23 cellular contexts compared by ENCODE assay signal in genomic region chr2:203038586-203038985, GRCh38.
"Had no signal": no experiment of that assay in that cellular context is flagged by ENCODE, and none has a peak within 500 bp of the region (broad histone marks: within the 10 kb centered on the region; RNA-seq: fewer than 3 reads in every experiment).

No MANE protein-coding gene starts in this region.

- H3K9me3 Mint-ChIP-seq: activated B cell treated with CpG ODN at 0.5 μM for 24 hours; activated CD8-positive, alpha-beta T cell treated with anti-CD3 and anti-CD28 coated beads for 36 hours; activated naive CD4-positive, alpha-beta T cell treated with anti-CD3 and anti-CD28 coated beads, Interleukin-2, amount 50 U/mL, for 24 hours; activated T-cell treated with anti-CD3 and anti-CD28 coated beads, Interleukin-2, amount 50 U/mL, for 4 hours; activated T-helper 17 cell treated with anti-CD3 and anti-CD28 coated beads, Interleukin-2, amount 50 U/mL, for 72 hours; immature natural killer cell; nephron; T-helper 2 cell treated with Interferon-gamma antibody and Interleukin-4, amounts not matched to agents 5 μg/mL and 100 μg/mL, for 36 hours had no signal

- H3K27ac ChIP-seq: body of pancreas, cardiac muscle cell, esophagus muscularis mucosa, heart left ventricle, left lung, right lobe of liver, testis had no signal

- H3K4me3 Mint-ChIP-seq: activated B cell treated with CpG ODN at 0.5 μM for 24 hours; activated CD8-positive, alpha-beta T cell treated with anti-CD3 and anti-CD28 coated beads for 36 hours; activated naive CD4-positive, alpha-beta T cell treated with anti-CD3 and anti-CD28 coated beads, Interleukin-2, amount 50 U/mL, for 24 hours; activated T-cell treated with anti-CD3 and anti-CD28 coated beads, Interleukin-2, amount 50 U/mL, for 4 hours; activated T-helper 17 cell treated with anti-CD3 and anti-CD28 coated beads, Interleukin-2, amount 50 U/mL, for 72 hours; immature natural killer cell; nephron; T-helper 2 cell treated with Interferon-gamma antibody and Interleukin-4, amounts not matched to agents 5 μg/mL and 100 μg/mL, for 36 hours had no signal

- H3K27me3 ChIP-seq: body of pancreas, cardiac muscle cell, esophagus muscularis mucosa, foreskin keratinocyte, heart left ventricle, left lung, right lobe of liver, testis had no signal

- H3K4me1 ChIP-seq: testis had no signal

- H3K27me3 Mint-ChIP-seq: activated B cell treated with CpG ODN at 0.5 μM for 24 hours; activated CD8-positive, alpha-beta T cell treated with anti-CD3 and anti-CD28 coated beads for 36 hours; activated naive CD4-positive, alpha-beta T cell treated with anti-CD3 and anti-CD28 coated beads, Interleukin-2, amount 50 U/mL, for 24 hours; activated T-helper 17 cell treated with anti-CD3 and anti-CD28 coated beads, Interleukin-2, amount 50 U/mL, for 72 hours had no signal

- H3K27ac Mint-ChIP-seq: activated B cell treated with CpG ODN at 0.5 μM for 24 hours; activated CD8-positive, alpha-beta T cell treated with anti-CD3 and anti-CD28 coated beads for 36 hours; activated naive CD4-positive, alpha-beta T cell treated with anti-CD3 and anti-CD28 coated beads, Interleukin-2, amount 50 U/mL, for 24 hours; activated T-helper 17 cell treated with anti-CD3 and anti-CD28 coated beads, Interleukin-2, amount 50 U/mL, for 72 hours; immature natural killer cell; nephron; T-helper 2 cell treated with Interferon-gamma antibody and Interleukin-4, amounts not matched to agents 5 μg/mL and 100 μg/mL, for 36 hours had no signal

- H3K4me3 ChIP-seq: body of pancreas, cardiac muscle cell, esophagus muscularis mucosa, heart left ventricle, left lung, lung, mucosa of descending colon, right lobe of liver, testis had no signal

- DNase-seq: activated B cell treated with CpG ODN at 0.5 μM for 24 hours; activated CD4-positive, alpha-beta T cell treated with anti-CD3 and anti-CD28 coated beads, Interleukin-2, amount 50 U/mL, for 1 hour; activated CD8-positive, alpha-beta T cell treated with anti-CD3 and anti-CD28 coated beads for 36 hours; activated T-cell treated with anti-CD3 and anti-CD28 coated beads, Interleukin-2, amount 50 U/mL, for 4 hours; body of pancreas; heart left ventricle; hypothalamus; immature natural killer cell; left lung; mucosa of descending colon; right lobe of liver; stimulated activated CD4-positive, alpha-beta T cell treated with anti-CD3 and anti-CD28 coated beads, Interleukin-2, amount 100 ng/mL, for 48 hours; stimulated activated naive CD8-positive, alpha-beta T cell treated with anti-CD3 and anti-CD28 coated beads, Interleukin-15, Interleukin-2, amounts not matched to agents 100 U/mL and 50 U/mL, for 24 hours; T-helper 1 cell; testis had no signal

- H3K9me3 ChIP-seq: body of pancreas, esophagus muscularis mucosa, heart left ventricle, left lung, mucosa of descending colon, right lobe of liver, testis had no signal

- H3K36me3 ChIP-seq: cardiac muscle cell had no signal

- ATAC-seq: activated CD8-positive, alpha-beta T cell treated with anti-CD3 and anti-CD28 coated beads for 36 hours; activated T-cell treated with anti-CD3 and anti-CD28 coated beads, Interleukin-2, amount 50 U/mL, for 4 hours; activated T-helper 17 cell treated with anti-CD3 and anti-CD28 coated beads, Interleukin-2, amount 50 U/mL, for 72 hours; body of pancreas; heart left ventricle; left lung; mucosa of descending colon; right lobe of liver; stimulated activated naive CD8-positive, alpha-beta T cell treated with anti-CD3 and anti-CD28 coated beads, Interleukin-15, Interleukin-2, amounts not matched to agents 100 U/mL and 50 U/mL, for 24 hours had no signal

- H3K4me1 Mint-ChIP-seq: activated B cell treated with CpG ODN at 0.5 μM for 24 hours, immature natural killer cell had no signal
